Comparison of ENCODE assay signal across 16 cellular contexts in the genomic region with DNA sequence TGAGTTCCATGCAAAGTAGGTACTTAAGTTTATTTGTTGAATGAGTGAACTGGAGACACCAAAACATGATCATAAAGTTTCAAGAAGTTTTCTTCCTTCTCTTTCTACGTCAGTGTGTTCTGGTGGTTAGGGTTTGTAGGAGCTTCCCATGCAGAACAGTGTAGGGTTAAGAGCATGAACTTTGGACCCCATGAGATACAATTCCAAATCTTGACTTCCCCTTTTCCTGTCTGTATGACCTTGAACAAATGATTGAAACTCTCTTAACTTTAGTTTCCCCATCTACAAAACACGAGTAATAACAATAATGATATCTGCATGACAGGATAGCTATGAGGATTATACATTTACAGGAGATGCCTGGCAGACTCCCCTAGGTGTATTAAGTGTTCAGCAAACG. TPM values are rescaled to one million over a fixed set of nuclear protein-coding genes. Genes with fewer than 3 reads are reported as not detected.
DNase-seq lines count a peak whose midpoint lies in the region; ATAC-seq and TF ChIP-seq lines count a peak whose summit lies in the region.
"Had no signal": no experiment of that assay in that cellular context is flagged by ENCODE, and none has a peak within 500 bp of the region (broad histone marks: within the 10 kb centered on the region; RNA-seq: fewer than 3 reads in every experiment).

No MANE protein-coding gene starts in this region.

- H3K36me3 ChIP-seq in GM06990 (ENCODE audit: control insufficient read depth, insufficient read depth, low read length) (no peaks in the 10 kb centered on the region), MM.1S (replicated peaks; ENCODE audit: insufficient read depth, low read length) (no peaks in the 10 kb centered on the region), SK-N-SH (replicated peaks in 1 of 2; ENCODE audit: control insufficient read depth in 1 of 2, insufficient read depth in 2 of 2, low read length in 1 of 2) (no peaks in the 10 kb centered on the region), colonic mucosa (no peaks in the 10 kb centered on the region)

- peaks cover 48% of the 10 kb centered on the region for H3K4me1 ChIP-seq in MM.1S (ENCODE audit: low read length)
- no peaks in the 10 kb centered on the region for H3K4me1 ChIP-seq in SK-N-SH (ENCODE audit: control insufficient read depth in 1 of 2, insufficient read depth in 2 of 2, low read depth in 1 of 2, low read length in 1 of 2)
- H3K4me1 ChIP-seq in colonic mucosa: no peaks in the 10 kb centered on the region

- CTCF ChIA-PET in SK-N-SH (lab: Yijun Ruan, JAX): interaction anchor here (0.9 to 2.6 kb wide), 4 partner anchors 10 to 42 kb away, joined by 3 to 14 read pairs (median 3); no protein-coding TSS in a partner anchor

- ATAC-seq in GM19452 (IDR thresholded peaks at IDR 0.05; ENCODE audit: unreplicated experiment) (peak; percentile 57), HG02885 (IDR thresholded peaks at IDR 0.05; ENCODE audit: poor library complexity, unreplicated experiment) (peak; percentile 34)
- ATAC-seq: esophagus mucosa had no signal

- 31% methylated on average over 3 of the region's 3 CpGs for WGBS in SK-N-SH (ENCODE audit: low lambda C conversion rate)

- no peaks in the 10 kb centered on the region for H3K27me3 ChIP-seq in GM06990 (replicated peaks; ENCODE audit: control insufficient read depth, insufficient read depth, low read length)
- H3K27me3 ChIP-seq in MM.1S (replicated peaks; ENCODE audit: insufficient read depth, low read length): no peaks in the 10 kb centered on the region
- H3K27me3 ChIP-seq in SK-N-SH (ENCODE audit: insufficient read depth): no peaks in the 10 kb centered on the region
- no peaks in the 10 kb centered on the region for H3K27me3 ChIP-seq in colonic mucosa

- no peaks in the 10 kb centered on the region for H3K9me2 ChIP-seq in MM.1S (replicated peaks; ENCODE audit: insufficient read depth, low read length)
- no peaks in the 10 kb centered on the region for H3K9me2 ChIP-seq in SK-N-SH

- H3K9me3 ChIP-seq in MM.1S (replicated peaks; ENCODE audit: insufficient read depth, low read length) (no peaks in the 10 kb centered on the region), SK-N-SH (no peaks in the 10 kb centered on the region), colonic mucosa (no peaks in the 10 kb centered on the region)

- no peak for TF ChIP-seq CTCF in GM06990 (IDR thresholded peaks at IDR 0.05; ENCODE audit: insufficient read depth, low read length, poor library complexity, severe bottlenecking)
- TF ChIP-seq CTCF in MM.1S (IDR thresholded peaks at IDR 0.05; ENCODE audit: low read length): no peak
- TF ChIP-seq CTCF in SK-N-SH (IDR thresholded peaks at IDR 0.05): no peak
- TF ChIP-seq CTCF in colonic mucosa (IDR thresholded peaks at IDR 0.05): no peak

- H3K27ac ChIP-seq in MM.1S (ENCODE audit: low read length) (no peak overlapping the region), SK-N-SH (ENCODE audit: low read depth in 2 of 2, low read length in 1 of 2) (no peak overlapping the region), colonic mucosa (no peak overlapping the region)

- H3F3A ChIP-seq in MM.1S (ENCODE audit: insufficient read depth, low read length) (no peaks in the 10 kb centered on the region), SK-N-SH (replicated peaks; ENCODE audit: insufficient read depth) (no peaks in the 10 kb centered on the region)

- H3K4me3 ChIP-seq in GM06990 (replicated peaks; ENCODE audit: low read depth, low read length) (no peak overlapping the region), MM.1S (ENCODE audit: low read length) (no peak overlapping the region), SK-N-SH (ENCODE audit: low read depth in 2 of 2, low read length in 1 of 2) (no peak overlapping the region), colonic mucosa (no peak overlapping the region)

- H3K4me2 ChIP-seq in MM.1S (ENCODE audit: low read depth, low read length) (peak overlapping the region; percentile 29; the same call in 1 of the 2 replicates), SK-N-SH (no peak overlapping the region)

- no peak for TF ChIP-seq RAD21 in SK-N-SH (IDR thresholded peaks at IDR 0.05; ENCODE audit: low read length)

- TF ChIP-seq EP300 in SK-N-SH (IDR thresholded peaks at IDR 0.05; ENCODE audit: borderline replicate concordance in 1 of 2, low read depth in 1 of 2, low read length in 1 of 2): no peak

- H2AFZ ChIP-seq in MM.1S (ENCODE audit: low read length) (no peak overlapping the region), SK-N-SH (ENCODE audit: low read depth) (no peak overlapping the region)

- H3K79me2 ChIP-seq in MM.1S (ENCODE audit: low read length) (no peaks in the 10 kb centered on the region), SK-N-SH (ENCODE audit: insufficient read depth) (no peaks in the 10 kb centered on the region)

- no peaks in the 10 kb centered on the region for H4K20me1 ChIP-seq in MM.1S (ENCODE audit: insufficient read depth, low read length)
- no peaks in the 10 kb centered on the region for H4K20me1 ChIP-seq in SK-N-SH (ENCODE audit: insufficient read depth)

- intact Hi-C loops in colonic mucosa (cut with DNase I): no loop called here

- DNase-seq in GM06990 (ENCODE audit: extremely low read depth, insufficient read length) (peak; percentile 45), MM.1S (no peak), SK-N-SH (no peak), colonic mucosa (no peak), occipital lobe (lab: John Stamatoyannopoulos, UW) (no peak)
- DNase-seq in stimulated activated CD4-positive, alpha-beta T cell treated with anti-CD3 and anti-CD28 coated beads, Interleukin-2, amount 100 ng/mL, for 24 hours: no peak
- DNase-seq: activated CD4-positive, alpha-beta T cell treated with anti-CD3 and anti-CD28 coated beads, Interleukin-2, amount 50 U/mL, for 1 hour; activated naive CD4-positive, alpha-beta T cell treated with anti-CD3 and anti-CD28 coated beads, Interleukin-2, amount 10 ng/mL, durations not matched to agents 7 days and 5 days; central memory CD4-positive, alpha-beta T cell; DMS79 treated with DMSO at 0.1 percent for 48 hours; NCI-H1105 treated with DMSO at 0.1 percent for 48 hours; NCI-H774; substantia nigra had no signal

- POLR2A ChIA-PET in SK-N-SH (lab: Yijun Ruan, JAX): no interaction called here

- H3K9ac ChIP-seq in MM.1S (ENCODE audit: low read length) (no peak overlapping the region), SK-N-SH (no peak overlapping the region), colonic mucosa (ENCODE audit: low read depth in 2 of 2, low read length in 2 of 2) (no peak overlapping the region)

TF ChIP-seq in SK-N-SH, 30 proteins besides CTCF, POLR2A, EP300 and RAD21:
- TF ChIP-seq, protein P1, sequence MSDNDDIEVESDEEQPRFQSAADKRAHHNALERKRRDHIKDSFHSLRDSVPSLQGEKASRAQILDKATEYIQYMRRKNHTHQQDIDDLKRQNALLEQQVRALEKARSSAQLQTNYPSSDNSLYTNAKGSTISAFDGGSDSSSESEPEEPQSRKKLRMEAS (IDR thresholded peaks at IDR 0.05; ENCODE audit: low read depth): no peak
- TF ChIP-seq TEAD4 (IDR thresholded peaks at IDR 0.05; ENCODE audit: borderline replicate concordance, insufficient read depth) (no peak), RXRA (IDR thresholded peaks at IDR 0.05; ENCODE audit: borderline replicate concordance, low read depth) (no peak), NFIC (IDR thresholded peaks at IDR 0.05; ENCODE audit: borderline replicate concordance) (no peak), NRF1 (IDR thresholded peaks at IDR 0.05; ENCODE audit: low read depth, low read length) (no peak)
- TF ChIP-seq, protein P2, sequence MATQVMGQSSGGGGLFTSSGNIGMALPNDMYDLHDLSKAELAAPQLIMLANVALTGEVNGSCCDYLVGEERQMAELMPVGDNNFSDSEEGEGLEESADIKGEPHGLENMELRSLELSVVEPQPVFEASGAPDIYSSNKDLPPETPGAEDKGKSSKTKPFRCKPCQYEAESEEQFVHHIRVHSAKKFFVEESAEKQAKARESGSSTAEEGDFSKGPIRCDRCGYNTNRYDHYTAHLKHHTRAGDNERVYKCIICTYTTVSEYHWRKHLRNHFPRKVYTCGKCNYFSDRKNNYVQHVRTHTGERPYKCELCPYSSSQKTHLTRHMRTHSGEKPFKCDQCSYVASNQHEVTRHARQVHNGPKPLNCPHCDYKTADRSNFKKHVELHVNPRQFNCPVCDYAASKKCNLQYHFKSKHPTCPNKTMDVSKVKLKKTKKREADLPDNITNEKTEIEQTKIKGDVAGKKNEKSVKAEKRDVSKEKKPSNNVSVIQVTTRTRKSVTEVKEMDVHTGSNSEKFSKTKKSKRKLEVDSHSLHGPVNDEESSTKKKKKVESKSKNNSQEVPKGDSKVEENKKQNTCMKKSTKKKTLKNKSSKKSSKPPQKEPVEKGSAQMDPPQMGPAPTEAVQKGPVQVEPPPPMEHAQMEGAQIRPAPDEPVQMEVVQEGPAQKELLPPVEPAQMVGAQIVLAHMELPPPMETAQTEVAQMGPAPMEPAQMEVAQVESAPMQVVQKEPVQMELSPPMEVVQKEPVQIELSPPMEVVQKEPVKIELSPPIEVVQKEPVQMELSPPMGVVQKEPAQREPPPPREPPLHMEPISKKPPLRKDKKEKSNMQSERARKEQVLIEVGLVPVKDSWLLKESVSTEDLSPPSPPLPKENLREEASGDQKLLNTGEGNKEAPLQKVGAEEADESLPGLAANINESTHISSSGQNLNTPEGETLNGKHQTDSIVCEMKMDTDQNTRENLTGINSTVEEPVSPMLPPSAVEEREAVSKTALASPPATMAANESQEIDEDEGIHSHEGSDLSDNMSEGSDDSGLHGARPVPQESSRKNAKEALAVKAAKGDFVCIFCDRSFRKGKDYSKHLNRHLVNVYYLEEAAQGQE (IDR thresholded peaks at IDR 0.05; ENCODE audit: low read depth, low read length): no peak

RNA-seq across cellular contexts. Expression of a gene that starts 41.0 kb away (rescaled TPM):
- 6.0 and 16.7 TPM in 2 replicates for polyA plus RNA-seq in SK-N-SH (2012; rRNA removed)
- polyA plus RNA-seq in SK-N-SH (2012; cell fraction: cytosol; rRNA removed): 6.6 and 14.2 TPM in 2 replicates
- 16.8 and 18.6 TPM in 2 replicates for polyA plus RNA-seq in SK-N-SH (2012; cell fraction: nucleus; rRNA removed)
- total RNA-seq in colonic mucosa: 1 to 10 TPM in 1 of 2 donors, under 1 TPM in 1; 0.48 to 1.2 TPM
- total RNA-seq in occipital lobe: 112 TPM

Comparison
In these comparisons a context has a peak if more than half of its experiments do, and no peak if none do; other contexts are left out.
1. RNA of a gene that starts 41.0 kb away (total RNA-seq): 112 TPM in occipital lobe (single experiment); 0.48 to 1.2 TPM in colonic mucosa; every median in the first group is over 10 times any median in the second.